In the genomic region with DNA sequence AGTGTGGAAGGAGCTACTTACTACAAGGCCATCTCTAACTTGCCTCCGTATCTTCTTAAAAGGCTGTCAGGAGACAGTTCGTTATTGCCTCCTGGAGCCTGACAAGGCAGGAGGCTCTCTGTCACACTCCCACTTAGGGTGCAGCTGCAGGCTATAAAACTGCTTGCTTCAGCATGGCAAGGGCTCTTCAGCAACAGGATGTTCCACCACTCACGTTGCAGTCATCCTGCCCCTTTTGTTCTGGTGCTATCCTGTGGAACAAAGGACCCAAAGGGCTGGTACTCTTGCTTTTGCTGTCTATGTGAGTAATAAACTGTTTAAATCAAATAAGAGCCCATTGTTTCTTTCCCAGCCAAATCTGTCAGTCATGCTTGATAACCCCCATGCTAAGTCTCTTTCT, we compare ENCODE assay signal across 1 cellular context.
TF ChIP-seq lines count a peak whose summit lies in the region.

No MANE protein-coding gene starts in this region.

TF ChIP-seq in GM23338, 12 proteins besides CTCF, POLR2A, EP300 and RAD21:
- TF ChIP-seq ZNF462 (CRISPR knock-in tag; IDR thresholded peaks at IDR 0.05) (peak; percentile 38; the same call in 1 of the 2 replicates), POLR2AphosphoS5 (IDR thresholded peaks at IDR 0.05; ENCODE audit: low read depth) (no peak)
